ENCODE assay signal across 8 cellular contexts in the genomic region with DNA sequence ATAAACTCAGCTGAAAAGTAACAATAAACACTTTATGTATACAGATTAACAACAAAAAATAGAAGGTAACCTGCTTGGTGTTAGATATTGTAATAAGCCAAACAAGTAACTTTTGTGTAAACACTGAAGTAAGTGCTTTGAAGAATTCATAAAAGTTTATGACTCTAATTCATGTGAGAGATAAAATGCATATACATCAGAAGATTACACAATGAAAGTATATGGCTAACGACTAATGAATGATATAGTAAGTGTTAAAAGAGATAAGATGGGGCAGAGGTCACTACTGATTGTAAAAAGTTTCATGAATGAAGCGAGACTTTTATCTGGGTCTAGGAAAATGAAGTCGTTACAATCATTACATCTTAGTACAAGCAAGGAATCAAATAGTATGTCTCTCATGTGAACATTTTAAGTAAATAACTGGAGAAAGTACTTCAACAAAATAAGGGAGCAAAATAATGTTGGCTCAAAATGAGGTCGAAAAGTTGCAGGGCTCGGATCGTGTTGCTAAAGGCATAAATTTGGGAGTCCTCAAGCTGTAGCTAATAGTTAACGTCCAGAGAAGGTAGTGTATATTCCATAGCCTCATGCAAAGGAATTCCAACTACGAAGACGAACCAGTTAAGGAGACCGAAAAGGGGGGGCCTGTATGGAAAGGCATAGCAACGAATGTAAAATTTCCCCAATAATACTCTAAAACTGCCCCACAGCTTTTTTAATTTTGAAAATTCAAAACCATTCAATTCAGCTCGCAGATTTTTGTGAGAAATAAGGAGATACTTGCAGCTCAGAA. TPM values are rescaled to one million over a fixed set of nuclear protein-coding genes. Genes with fewer than 3 reads are reported as not detected.
DNase-seq lines count a peak whose midpoint lies in the region; ATAC-seq and TF ChIP-seq lines count a peak whose summit lies in the region.

No MANE protein-coding gene starts in this region.

- peaks cover 0 to 18% of the 10 kb centered on the region in 2 donors for H3K36me3 ChIP-seq in neuronal stem cell (replicated peaks in 1 of 2; ENCODE audit: control insufficient read depth in 2 of 2, insufficient read depth in 2 of 2, low read length in 2 of 2)

- H3K27me3 ChIP-seq in neuronal stem cell (ENCODE audit: control insufficient read depth in 3 of 3, insufficient read depth in 3 of 3, low read depth in 1 of 3, low read length in 3 of 3) = no peaks in the 10 kb centered on the region

- H3K27me3 Mint-ChIP-seq in endothelial cell (ENCODE audit: unreplicated experiment) = peaks cover 5% of the 10 kb centered on the region

- DNase-seq in ELR (ENCODE audit: low read depth) = peak; percentile 38
- DNase-seq in endothelial cell (ENCODE audit: low spot score) = no peak
- DNase-seq in neuronal stem cell (ENCODE audit: low spot score) = no peak
- no peak for DNase-seq in stimulated activated CD4-positive, alpha-beta T cell treated with anti-CD3 and anti-CD28 coated beads, Interleukin-15, amount 100 ng/mL, for 24 hours
- DNase-seq in NCI-H510A (lab: John Stamatoyannopoulos, UW) = no peak
- DNase-seq in NCI-H1694 treated with DMSO at 0.1 percent for 48 hours (lab: John Stamatoyannopoulos, UW) = no peak

- no peak overlapping the region for H4K91ac ChIP-seq in neuronal stem cell (ENCODE audit: low read depth, low read length, poor library complexity)

- no peak overlapping the region for H3K23ac ChIP-seq in neuronal stem cell (ENCODE audit: low read depth, low read length, poor library complexity)

- H2BK12ac ChIP-seq in neuronal stem cell (ENCODE audit: low read length) = no peak overlapping the region

- H3K4me3 Mint-ChIP-seq in endothelial cell (ENCODE audit: unreplicated experiment) = peak overlapping the region; percentile 97

- H2AFZ ChIP-seq in neuronal stem cell (ENCODE audit: low read length) = peak overlapping the region; percentile 98

- H3K4ac ChIP-seq in neuronal stem cell (ENCODE audit: low read length) = no peak overlapping the region

- H3K18ac ChIP-seq in neuronal stem cell (ENCODE audit: low read length) = no peak overlapping the region

- no peaks in the 10 kb centered on the region for H3K9me3 ChIP-seq in neuronal stem cell (replicated peaks in 1 of 2; ENCODE audit: control insufficient read depth in 2 of 2, insufficient read depth in 1 of 2, low read depth in 1 of 2, low read length in 2 of 2)

- no peak overlapping the region for H2BK15ac ChIP-seq in neuronal stem cell (ENCODE audit: low read length)

- H2BK120ac ChIP-seq in neuronal stem cell (ENCODE audit: low read depth, low read length) = no peak overlapping the region

- H2BK5ac ChIP-seq in neuronal stem cell (ENCODE audit: low read length) = no peak overlapping the region

- peak overlapping the region; percentile 20 for H3K27ac Mint-ChIP-seq in endothelial cell (ENCODE audit: unreplicated experiment)

- peak overlapping the region; percentile 90 to 97 for H3K4me3 ChIP-seq in neuronal stem cell (ENCODE audit: low read length in 2 of 2)

- no peak for TF ChIP-seq CTCF in endothelial cell (IDR thresholded peaks at IDR 0.05; ENCODE audit: unreplicated experiment)

- no peak overlapping the region for H3K14ac ChIP-seq in neuronal stem cell (ENCODE audit: low read length)

- WGBS in neuronal stem cell (ENCODE audit: extremely low coverage in 2 of 2, insufficient read length in 2 of 2, insufficient replicate concordance in 1 of 2), 2 donors = no CpG with 5 or more reads among the region's 12 CpGs

- peaks cover 6% of the 10 kb centered on the region for H3K79me1 ChIP-seq in neuronal stem cell (ENCODE audit: low read depth, low read length)

- peaks cover 8% of the 10 kb centered on the region for H3K4me1 Mint-ChIP-seq in endothelial cell (ENCODE audit: unreplicated experiment)

- ATAC-seq in GM21825 (IDR thresholded peaks at IDR 0.05; ENCODE audit: unreplicated experiment) = no peak

- no peaks in the 10 kb centered on the region for H3K9me3 Mint-ChIP-seq in endothelial cell (ENCODE audit: unreplicated experiment)

- peak overlapping the region; percentile 90 for H3K27ac ChIP-seq in neuronal stem cell (replicated peaks; ENCODE audit: low read length)

- no peak overlapping the region for H3K9ac ChIP-seq in neuronal stem cell (ENCODE audit: low read depth, low read length, poor library complexity)

- H2AK5ac ChIP-seq in neuronal stem cell (ENCODE audit: low read depth, low read length) = no peak overlapping the region

- H3K4me1 ChIP-seq in neuronal stem cell (ENCODE audit: control insufficient read depth in 2 of 2, insufficient read depth in 1 of 2, low read depth in 1 of 2, low read length in 2 of 2) = peaks cover 3 to 8% of the 10 kb centered on the region in 2 donors

- H4K8ac ChIP-seq in neuronal stem cell (ENCODE audit: low read depth, low read length) = no peak overlapping the region

- H3K36me3 Mint-ChIP-seq in endothelial cell (ENCODE audit: low read depth, unreplicated experiment) = no peaks in the 10 kb centered on the region

- peak overlapping the region; percentile 100 for H3K4me2 ChIP-seq in neuronal stem cell (ENCODE audit: insufficient read depth, low read length, poor library complexity, severe bottlenecking)

TF ChIP-seq in PFSK-1, 5 proteins besides CTCF, POLR2A, EP300 and RAD21:
- TF ChIP-seq TAF1 (IDR thresholded peaks at IDR 0.05; ENCODE audit: borderline replicate concordance, insufficient read depth, low read length) = 0 out of 2 replicates have a peak, but pooled peaks have one; percentile 30
- TF ChIP-seq FOXP2 (optimal IDR thresholded peaks at IDR 0.05; ENCODE audit: borderline replicate concordance, extremely low read depth, extremely low read length, insufficient read depth) = no peak

RNA-seq across cellular contexts. Expression of a gene that starts 1.0 kb away (rescaled TPM):
- polyA plus RNA-seq in PFSK-1 (2012; ENCODE audit: insufficient read length, low read depth) = 95.1 TPM
- 71.5 TPM for total RNA-seq in endothelial cell (ENCODE audit: unreplicated experiment)
- 99.8 TPM for polyA plus RNA-seq in neuronal stem cell (2013, experiment 1 of 2)
- polyA plus RNA-seq in neuronal stem cell (2013, experiment 2 of 2) = 114 TPM
